22 cellular contexts compared by ENCODE assay signal in the genomic region with DNA sequence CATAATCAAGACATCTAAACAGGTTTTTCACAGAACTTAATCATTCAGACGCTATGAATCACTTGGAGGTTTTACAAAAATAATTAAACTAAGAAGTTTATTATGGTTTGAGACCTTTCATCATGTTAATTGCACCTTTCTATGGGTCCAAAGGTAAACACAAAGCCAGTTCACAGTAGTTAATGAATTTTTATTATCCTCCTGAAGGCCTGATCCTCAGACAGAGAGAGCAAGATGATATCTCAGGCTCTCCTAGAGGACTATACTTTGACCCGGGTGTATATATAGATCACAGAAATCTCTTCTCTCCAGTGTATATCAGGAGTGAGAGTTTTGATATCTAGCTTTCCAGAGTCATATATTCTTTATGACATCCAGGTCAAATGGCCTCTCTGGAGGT.
"Had no signal": no experiment of that assay in that cellular context is flagged by ENCODE, and none has a peak within 500 bp of the region (broad histone marks: within the 10 kb centered on the region; RNA-seq: fewer than 3 reads in every experiment).

No MANE protein-coding gene starts in this region.

- H3K36me3 ChIP-seq: esophagus muscularis mucosa, gastrocnemius medialis, heart right ventricle, left lung, lower lobe of right lung had no signal

- H3K27me3 ChIP-seq: dorsolateral prefrontal cortex, esophagus muscularis mucosa, gastrocnemius medialis, heart right ventricle, left lung had no signal

- DNase-seq: dermis blood vessel endothelial cell; dorsolateral prefrontal cortex; effector CD4-positive, alpha-beta T cell; effector memory CD4-positive, alpha-beta T cell; foreskin melanocyte; gastrocnemius medialis; glutamatergic neuron; head of caudate nucleus; heart right ventricle; hypothalamus; immature natural killer cell; islet precursor cell; kidney; kidney glomerular epithelial cell; left lung; left ventricle myocardium superior; lower lobe of right lung; mesenchymal stem cell; mucosa of descending colon; naive B cell had no signal

- H3K9me3 ChIP-seq: esophagus muscularis mucosa, gastrocnemius medialis, left lung, lower lobe of right lung had no signal

- H3K27ac ChIP-seq: coronary artery, dorsolateral prefrontal cortex, esophagus muscularis mucosa, gastrocnemius medialis, heart right ventricle, left lung, lower lobe of right lung had no signal

- ATAC-seq: gastrocnemius medialis, heart right ventricle, left lung, left ventricle myocardium superior, lower lobe of right lung, mucosa of descending colon had no signal

- H3K4me1 ChIP-seq: esophagus muscularis mucosa, gastrocnemius medialis, heart right ventricle, left lung, lower lobe of right lung had no signal

- H3K4me3 ChIP-seq: coronary artery, dorsolateral prefrontal cortex, esophagus muscularis mucosa, gastrocnemius medialis, heart right ventricle, left lung, lower lobe of right lung, mucosa of descending colon had no signal
